In the genomic region with DNA sequence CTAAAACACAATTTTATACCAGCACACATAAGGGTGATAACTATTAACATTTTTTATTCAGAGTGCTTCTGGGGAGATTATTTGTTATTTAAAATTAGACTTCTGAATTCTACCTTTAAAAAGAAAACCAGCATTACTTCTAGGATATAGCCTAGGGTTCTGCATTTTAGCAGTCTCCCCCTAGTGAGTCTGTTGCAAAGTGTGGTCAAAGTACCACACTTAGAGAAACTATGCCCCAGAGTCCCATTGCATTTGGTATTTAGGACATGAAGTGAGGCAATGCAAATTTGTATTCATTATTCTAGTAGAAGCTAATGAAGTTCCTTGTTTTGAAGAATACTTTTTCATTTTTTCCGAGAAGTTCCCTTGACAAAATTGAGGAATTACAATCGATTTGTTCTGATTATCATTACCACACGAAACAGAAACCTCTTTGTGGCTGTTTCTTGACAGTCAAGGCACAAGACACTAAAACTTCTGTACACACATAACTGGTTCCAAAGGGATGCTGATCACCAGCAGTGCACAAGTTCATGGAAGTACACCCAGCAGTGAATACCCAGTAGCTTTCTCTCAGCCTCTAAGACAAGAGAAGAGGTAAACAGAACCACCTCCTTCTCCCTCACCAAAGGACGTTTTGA, we compare ENCODE assay signal across 17 cellular contexts. TPM values are rescaled to one million over a fixed set of nuclear protein-coding genes. Genes with fewer than 3 reads are reported as not detected.
DNase-seq lines count a peak whose midpoint lies in the region; ATAC-seq and TF ChIP-seq lines count a peak whose summit lies in the region.
"Had no signal": no experiment of that assay in that cellular context is flagged by ENCODE, and none has a peak within 500 bp of the region (broad histone marks: within the 10 kb centered on the region; RNA-seq: fewer than 3 reads in every experiment).

No MANE protein-coding gene starts in this region.

- H3K36me3 ChIP-seq in cardiac muscle cell (no peaks in the 10 kb centered on the region), heart right ventricle (peaks cover 0 to 3% (median 0%) of the 10 kb centered on the region in 9 donors), MG63 (no peaks in the 10 kb centered on the region)

- POLR2A ChIA-PET in WTC11 (lab: Charles Lee): no interaction called here

- no peak overlapping the region for H3K4me3 ChIP-seq in cardiac muscle cell
- H3K4me3 ChIP-seq in heart right ventricle: no peak overlapping the region
- no peak overlapping the region for H3K4me3 ChIP-seq in MG63
- H3K4me3 ChIP-seq: heart left ventricle had no signal

- H3K27ac ChIP-seq in cardiac muscle cell: peak overlapping the region; percentile 94
- H3K27ac ChIP-seq in heart right ventricle: peak overlapping the region in 2 of 10 donors; percentile 10 to 29

- intact Hi-C loops in heart right ventricle (cut with DNase I): loop anchor here in 1 of 10 donors (10.0 kb wide), 1 partner anchor 74 kb away; no protein-coding TSS in a partner anchor

- peak overlapping the region; percentile 85 for H3K27ac Mint-ChIP-seq in WTC11
- H3K27ac Mint-ChIP-seq: activated CD4-positive, alpha-beta T cell treated with anti-CD3 and anti-CD28 coated beads for 36 hours; natural killer cell treated with Interleukin-12 subunit alpha and Interleukin-12 subunit beta and Interleukin-15 and Interleukin-18, amount 100 ng/mL, for 72 hours had no signal

- no peaks in the 10 kb centered on the region for H3K9me3 Mint-ChIP-seq in WTC11
- H3K9me3 Mint-ChIP-seq: central memory CD8-positive, alpha-beta T cell; natural killer cell treated with Interleukin-12 subunit alpha and Interleukin-12 subunit beta and Interleukin-15 and Interleukin-18, amount 100 ng/mL, for 72 hours had no signal

- no peak for ATAC-seq in heart right ventricle
- ATAC-seq in WTC11: peak; percentile 55
- peak; percentile 39 for ATAC-seq in left lobe of liver
- ATAC-seq in HG03097 (IDR thresholded peaks at IDR 0.05; ENCODE audit: low FRiP score, unreplicated experiment): no peak
- ATAC-seq: activated CD4-positive, alpha-beta T cell treated with anti-CD3 and anti-CD28 coated beads for 36 hours; heart left ventricle; natural killer cell treated with Interleukin-12 subunit alpha and Interleukin-12 subunit beta and Interleukin-15 and Interleukin-18, amount 100 ng/mL, for 72 hours had no signal

- no peak for TF ChIP-seq CTCF in cardiac muscle cell (IDR thresholded peaks at IDR 0.05; ENCODE audit: low read depth, low read length)
- TF ChIP-seq CTCF in heart right ventricle (IDR thresholded peaks at IDR 0.05): no peak
- TF ChIP-seq CTCF in WTC11 (IDR thresholded peaks at IDR 0.05): no peak

- peaks cover 83% of the 10 kb centered on the region for H3K4me1 Mint-ChIP-seq in WTC11
- H3K4me1 Mint-ChIP-seq: central memory CD8-positive, alpha-beta T cell had no signal

- H3K4me1 ChIP-seq in cardiac muscle cell (ENCODE audit: low read depth): peaks cover 90% of the 10 kb centered on the region
- peaks cover 0 to 40% (median 25%) of the 10 kb centered on the region in 9 donors for H3K4me1 ChIP-seq in heart right ventricle

- no peak overlapping the region for H3K4me3 Mint-ChIP-seq in WTC11
- H3K4me3 Mint-ChIP-seq: activated CD4-positive, alpha-beta T cell treated with anti-CD3 and anti-CD28 coated beads for 36 hours; central memory CD8-positive, alpha-beta T cell; natural killer cell treated with Interleukin-12 subunit alpha and Interleukin-12 subunit beta and Interleukin-15 and Interleukin-18, amount 100 ng/mL, for 72 hours had no signal

- H3K36me3 Mint-ChIP-seq in WTC11: peaks cover 5% of the 10 kb centered on the region; the same call in 1 of the 2 replicates
- H3K36me3 Mint-ChIP-seq: natural killer cell treated with Interleukin-12 subunit alpha and Interleukin-12 subunit beta and Interleukin-15 and Interleukin-18, amount 100 ng/mL, for 72 hours had no signal

- no peak for DNase-seq in cardiac muscle cell (ENCODE audit: low read depth in 1 of 2, low spot score in 1 of 2)
- no peak for DNase-seq in heart right ventricle
- DNase-seq in WTC11 (ENCODE audit: low spot score): no peak
- no peak for DNase-seq in left lobe of liver (ENCODE audit: low spot score)
- DNase-seq in MG63: no peak
- no peak for DNase-seq in NCI-H2107 (lab: John Stamatoyannopoulos, UW)
- DNase-seq in DMS79 treated with DMSO at 0.1 percent for 48 hours (lab: John Stamatoyannopoulos, UW): no peak
- DNase-seq: activated CD4-positive, alpha-beta T cell treated with anti-CD3 and anti-CD28 coated beads for 36 hours; activated effector memory CD4-positive, alpha-beta T cell treated with anti-CD3 and anti-CD28 coated beads, Interleukin-2, amount 50 U/mL, for 16 hours; C1 segment of cervical spinal cord; effector memory CD4-positive, alpha-beta T cell; GOT3; heart left ventricle; NCI-H748 treated with DMSO at 0.1 percent for 48 hours had no signal

- H3K27me3 ChIP-seq in cardiac muscle cell: no peaks in the 10 kb centered on the region
- H3K27me3 ChIP-seq in heart right ventricle: no peaks in the 10 kb centered on the region
- H3K27me3 ChIP-seq in MG63: no peaks in the 10 kb centered on the region
- H3K27me3 ChIP-seq: heart left ventricle had no signal

- WGBS in heart right ventricle, 2 donors: 91 to 92% methylated on average over 4 of the region's 4 CpGs

- CTCF ChIA-PET in WTC11 (lab: Charles Lee): interaction anchor here (0.9 to 1.2 kb wide), 3 partner anchors 10 to 95 kb away, joined by 3 to 5 read pairs (median 3); no protein-coding TSS in a partner anchor

- H3K27me3 Mint-ChIP-seq in WTC11 (ENCODE audit: low read depth): no peaks in the 10 kb centered on the region
- H3K27me3 Mint-ChIP-seq: activated CD4-positive, alpha-beta T cell treated with anti-CD3 and anti-CD28 coated beads for 36 hours; central memory CD8-positive, alpha-beta T cell had no signal

- H3K9me3 ChIP-seq in cardiac muscle cell (ENCODE audit: low read depth) (no peaks in the 10 kb centered on the region), heart right ventricle (no peaks in the 10 kb centered on the region), MG63 (no peaks in the 10 kb centered on the region)
- H3K9me3 ChIP-seq: heart left ventricle had no signal

TF ChIP-seq in WTC11, 78 proteins besides CTCF, POLR2A, EP300 and RAD21 (continues in another document):
- TF ChIP-seq CREB1 (CRISPR knock-in tag; IDR thresholded peaks at IDR 0.05): no peak
- TF ChIP-seq, protein P1, sequence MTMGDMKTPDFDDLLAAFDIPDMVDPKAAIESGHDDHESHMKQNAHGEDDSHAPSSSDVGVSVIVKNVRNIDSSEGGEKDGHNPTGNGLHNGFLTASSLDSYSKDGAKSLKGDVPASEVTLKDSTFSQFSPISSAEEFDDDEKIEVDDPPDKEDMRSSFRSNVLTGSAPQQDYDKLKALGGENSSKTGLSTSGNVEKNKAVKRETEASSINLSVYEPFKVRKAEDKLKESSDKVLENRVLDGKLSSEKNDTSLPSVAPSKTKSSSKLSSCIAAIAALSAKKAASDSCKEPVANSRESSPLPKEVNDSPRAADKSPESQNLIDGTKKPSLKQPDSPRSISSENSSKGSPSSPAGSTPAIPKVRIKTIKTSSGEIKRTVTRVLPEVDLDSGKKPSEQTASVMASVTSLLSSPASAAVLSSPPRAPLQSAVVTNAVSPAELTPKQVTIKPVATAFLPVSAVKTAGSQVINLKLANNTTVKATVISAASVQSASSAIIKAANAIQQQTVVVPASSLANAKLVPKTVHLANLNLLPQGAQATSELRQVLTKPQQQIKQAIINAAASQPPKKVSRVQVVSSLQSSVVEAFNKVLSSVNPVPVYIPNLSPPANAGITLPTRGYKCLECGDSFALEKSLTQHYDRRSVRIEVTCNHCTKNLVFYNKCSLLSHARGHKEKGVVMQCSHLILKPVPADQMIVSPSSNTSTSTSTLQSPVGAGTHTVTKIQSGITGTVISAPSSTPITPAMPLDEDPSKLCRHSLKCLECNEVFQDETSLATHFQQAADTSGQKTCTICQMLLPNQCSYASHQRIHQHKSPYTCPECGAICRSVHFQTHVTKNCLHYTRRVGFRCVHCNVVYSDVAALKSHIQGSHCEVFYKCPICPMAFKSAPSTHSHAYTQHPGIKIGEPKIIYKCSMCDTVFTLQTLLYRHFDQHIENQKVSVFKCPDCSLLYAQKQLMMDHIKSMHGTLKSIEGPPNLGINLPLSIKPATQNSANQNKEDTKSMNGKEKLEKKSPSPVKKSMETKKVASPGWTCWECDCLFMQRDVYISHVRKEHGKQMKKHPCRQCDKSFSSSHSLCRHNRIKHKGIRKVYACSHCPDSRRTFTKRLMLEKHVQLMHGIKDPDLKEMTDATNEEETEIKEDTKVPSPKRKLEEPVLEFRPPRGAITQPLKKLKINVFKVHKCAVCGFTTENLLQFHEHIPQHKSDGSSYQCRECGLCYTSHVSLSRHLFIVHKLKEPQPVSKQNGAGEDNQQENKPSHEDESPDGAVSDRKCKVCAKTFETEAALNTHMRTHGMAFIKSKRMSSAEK (CRISPR knock-in tag; IDR thresholded peaks at IDR 0.05; ENCODE audit: borderline replicate concordance): no peak
- TF ChIP-seq NR2C2 (CRISPR knock-in tag; IDR thresholded peaks at IDR 0.05): no peak
- no peak for TF ChIP-seq ZNF232 (CRISPR knock-in tag; IDR thresholded peaks at IDR 0.05)
- TF ChIP-seq ZNF219 (CRISPR knock-in tag; IDR thresholded peaks at IDR 0.05; ENCODE audit: borderline replicate concordance): no peak
- TF ChIP-seq IRF2 (CRISPR knock-in tag; IDR thresholded peaks at IDR 0.05; ENCODE audit: borderline replicate concordance, low read depth): no peak
- no peak for TF ChIP-seq ATF1 (CRISPR knock-in tag; IDR thresholded peaks at IDR 0.05)
- TF ChIP-seq, protein P2, sequence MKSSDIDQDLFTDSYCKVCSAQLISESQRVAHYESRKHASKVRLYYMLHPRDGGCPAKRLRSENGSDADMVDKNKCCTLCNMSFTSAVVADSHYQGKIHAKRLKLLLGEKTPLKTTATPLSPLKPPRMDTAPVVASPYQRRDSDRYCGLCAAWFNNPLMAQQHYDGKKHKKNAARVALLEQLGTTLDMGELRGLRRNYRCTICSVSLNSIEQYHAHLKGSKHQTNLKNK (CRISPR knock-in tag; IDR thresholded peaks at IDR 0.05): no peak
- TF ChIP-seq, protein P3, sequence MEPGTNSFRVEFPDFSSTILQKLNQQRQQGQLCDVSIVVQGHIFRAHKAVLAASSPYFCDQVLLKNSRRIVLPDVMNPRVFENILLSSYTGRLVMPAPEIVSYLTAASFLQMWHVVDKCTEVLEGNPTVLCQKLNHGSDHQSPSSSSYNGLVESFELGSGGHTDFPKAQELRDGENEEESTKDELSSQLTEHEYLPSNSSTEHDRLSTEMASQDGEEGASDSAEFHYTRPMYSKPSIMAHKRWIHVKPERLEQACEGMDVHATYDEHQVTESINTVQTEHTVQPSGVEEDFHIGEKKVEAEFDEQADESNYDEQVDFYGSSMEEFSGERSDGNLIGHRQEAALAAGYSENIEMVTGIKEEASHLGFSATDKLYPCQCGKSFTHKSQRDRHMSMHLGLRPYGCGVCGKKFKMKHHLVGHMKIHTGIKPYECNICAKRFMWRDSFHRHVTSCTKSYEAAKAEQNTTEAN (CRISPR knock-in tag; IDR thresholded peaks at IDR 0.05): no peak

RNA-seq across cellular contexts. Expression of a gene that starts 27.4 kb away (rescaled TPM):
- total RNA-seq in cardiac muscle cell (9.1 and 21.1 TPM in 2 replicates), heart right ventricle (10 to 100 TPM in 1 of 10 donors, 1 to 10 TPM in 9; 1.1 to 10.7 (median 3.3) TPM), WTC11 (2021) (18.9 to 23.7 TPM (median 22.8 TPM) in 3 replicates), left lobe of liver (2.0 TPM)
- polyA plus RNA-seq in cardiac muscle cell (12.8 and 19.0 TPM in 2 replicates), heart right ventricle (1 to 10 TPM; 2.8 to 3.8 TPM)
- total RNA-seq in MG63 (2014; rRNA removed; shearing (Covaris generic); ENCODE audit: low replicate concordance): 10.3 and 11.6 TPM in 2 replicates

Comparison
In these comparisons a context has a peak if more than half of its experiments do, and no peak if none do; other contexts are left out.
1. ATAC-seq: peak in WTC11 (single experiment) and left lobe of liver (single experiment); none in heart right ventricle (0 of 8) and HG03097 (single experiment).